Comparison of ENCODE assay signal across 1 cellular context in genomic region chr12:68405292-68405900, GRCh38.
TF ChIP-seq lines count a peak whose summit lies in the region.

No MANE protein-coding gene starts in this region.

TF ChIP-seq in GM23338, 12 proteins besides CTCF, POLR2A, EP300 and RAD21 (continued from another document):
- TF ChIP-seq, protein P1, sequence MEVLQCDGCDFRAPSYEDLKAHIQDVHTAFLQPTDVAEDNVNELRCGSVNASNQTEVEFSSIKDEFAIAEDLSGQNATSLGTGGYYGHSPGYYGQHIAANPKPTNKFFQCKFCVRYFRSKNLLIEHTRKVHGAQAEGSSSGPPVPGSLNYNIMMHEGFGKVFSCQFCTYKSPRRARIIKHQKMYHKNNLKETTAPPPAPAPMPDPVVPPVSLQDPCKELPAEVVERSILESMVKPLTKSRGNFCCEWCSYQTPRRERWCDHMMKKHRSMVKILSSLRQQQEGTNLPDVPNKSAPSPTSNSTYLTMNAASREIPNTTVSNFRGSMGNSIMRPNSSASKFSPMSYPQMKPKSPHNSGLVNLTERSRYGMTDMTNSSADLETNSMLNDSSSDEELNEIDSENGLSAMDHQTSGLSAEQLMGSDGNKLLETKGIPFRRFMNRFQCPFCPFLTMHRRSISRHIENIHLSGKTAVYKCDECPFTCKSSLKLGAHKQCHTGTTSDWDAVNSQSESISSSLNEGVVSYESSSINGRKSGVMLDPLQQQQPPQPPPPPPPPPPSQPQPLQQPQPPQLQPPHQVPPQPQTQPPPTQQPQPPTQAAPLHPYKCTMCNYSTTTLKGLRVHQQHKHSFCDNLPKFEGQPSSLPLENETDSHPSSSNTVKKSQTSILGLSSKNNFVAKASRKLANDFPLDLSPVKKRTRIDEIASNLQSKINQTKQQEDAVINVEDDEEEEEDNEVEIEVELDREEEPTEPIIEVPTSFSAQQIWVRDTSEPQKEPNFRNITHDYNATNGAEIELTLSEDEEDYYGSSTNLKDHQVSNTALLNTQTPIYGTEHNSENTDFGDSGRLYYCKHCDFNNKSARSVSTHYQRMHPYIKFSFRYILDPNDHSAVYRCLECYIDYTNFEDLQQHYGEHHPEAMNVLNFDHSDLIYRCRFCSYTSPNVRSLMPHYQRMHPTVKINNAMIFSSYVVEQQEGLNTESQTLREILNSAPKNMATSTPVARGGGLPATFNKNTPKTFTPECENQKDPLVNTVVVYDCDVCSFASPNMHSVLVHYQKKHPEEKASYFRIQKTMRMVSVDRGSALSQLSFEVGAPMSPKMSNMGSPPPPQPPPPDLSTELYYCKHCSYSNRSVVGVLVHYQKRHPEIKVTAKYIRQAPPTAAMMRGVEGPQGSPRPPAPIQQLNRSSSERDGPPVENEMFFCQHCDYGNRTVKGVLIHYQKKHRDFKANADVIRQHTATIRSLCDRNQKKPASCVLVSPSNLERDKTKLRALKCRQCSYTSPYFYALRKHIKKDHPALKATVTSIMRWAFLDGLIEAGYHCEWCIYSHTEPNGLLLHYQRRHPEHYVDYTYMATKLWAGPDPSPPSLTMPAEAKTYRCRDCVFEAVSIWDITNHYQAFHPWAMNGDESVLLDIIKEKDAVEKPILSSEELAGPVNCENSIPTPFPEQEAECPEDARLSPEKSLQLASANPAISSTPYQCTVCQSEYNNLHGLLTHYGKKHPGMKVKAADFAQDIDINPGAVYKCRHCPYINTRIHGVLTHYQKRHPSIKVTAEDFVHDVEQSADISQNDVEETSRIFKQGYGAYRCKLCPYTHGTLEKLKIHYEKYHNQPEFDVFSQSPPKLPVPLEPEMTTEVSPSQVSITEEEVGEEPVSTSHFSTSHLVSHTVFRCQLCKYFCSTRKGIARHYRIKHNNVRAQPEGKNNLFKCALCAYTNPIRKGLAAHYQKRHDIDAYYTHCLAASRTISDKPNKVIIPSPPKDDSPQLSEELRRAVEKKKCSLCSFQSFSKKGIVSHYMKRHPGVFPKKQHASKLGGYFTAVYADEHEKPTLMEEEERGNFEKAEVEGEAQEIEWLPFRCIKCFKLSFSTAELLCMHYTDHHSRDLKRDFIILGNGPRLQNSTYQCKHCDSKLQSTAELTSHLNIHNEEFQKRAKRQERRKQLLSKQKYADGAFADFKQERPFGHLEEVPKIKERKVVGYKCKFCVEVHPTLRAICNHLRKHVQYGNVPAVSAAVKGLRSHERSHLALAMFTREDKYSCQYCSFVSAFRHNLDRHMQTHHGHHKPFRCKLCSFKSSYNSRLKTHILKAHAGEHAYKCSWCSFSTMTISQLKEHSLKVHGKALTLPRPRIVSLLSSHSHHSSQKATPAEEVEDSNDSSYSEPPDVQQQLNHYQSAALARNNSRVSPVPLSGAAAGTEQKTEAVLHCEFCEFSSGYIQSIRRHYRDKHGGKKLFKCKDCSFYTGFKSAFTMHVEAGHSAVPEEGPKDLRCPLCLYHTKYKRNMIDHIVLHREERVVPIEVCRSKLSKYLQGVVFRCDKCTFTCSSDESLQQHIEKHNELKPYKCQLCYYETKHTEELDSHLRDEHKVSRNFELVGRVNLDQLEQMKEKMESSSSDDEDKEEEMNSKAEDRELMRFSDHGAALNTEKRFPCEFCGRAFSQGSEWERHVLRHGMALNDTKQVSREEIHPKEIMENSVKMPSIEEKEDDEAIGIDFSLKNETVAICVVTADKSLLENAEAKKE (CRISPR knock-in tag; IDR thresholded peaks at IDR 0.05): no peak
- TF ChIP-seq ETS1 (IDR thresholded peaks at IDR 0.05): no peak
- no peak for TF ChIP-seq STAT1 (IDR thresholded peaks at IDR 0.05; ENCODE audit: unreplicated experiment)
- no peak for TF ChIP-seq EZH2 (IDR thresholded peaks at IDR 0.05; ENCODE audit: low read depth, unreplicated experiment)
- no peak for TF ChIP-seq POLR2AphosphoS5 (IDR thresholded peaks at IDR 0.05; ENCODE audit: low read depth)
- TF ChIP-seq JUNB (IDR thresholded peaks at IDR 0.05; ENCODE audit: unreplicated experiment): no peak
